8 cellular contexts compared by ENCODE assay signal in genomic region chr15:90594297-90594696, GRCh38.
DNase-seq lines count a peak whose midpoint lies in the region; ATAC-seq and TF ChIP-seq lines count a peak whose summit lies in the region.

No MANE protein-coding gene starts in this region.

- peak overlapping the region; percentile 76 for H2AFZ ChIP-seq in DND-41 (ENCODE audit: low read depth, low read length)

- peak overlapping the region; percentile 67 for H3K27ac Mint-ChIP-seq in dendritic cell treated with granulocyte-macrophage colony-stimulating factor and Interleukin-4, amounts not matched to agents 40 ng/mL and 50 ng/mL, for 4 days
- H3K27ac Mint-ChIP-seq in naive B cell, result peak overlapping the region; percentile 86 to 98 (median 97)
- peak overlapping the region; percentile 97 for H3K27ac Mint-ChIP-seq in stimulated activated naive CD8-positive, alpha-beta T cell treated with anti-CD3 and anti-CD28 coated beads, Interleukin-15, Interleukin-2, amounts not matched to agents 100 ng/mL and 50 ng/mL, for 24 hours

- no peaks in the 10 kb centered on the region for H4K20me1 ChIP-seq in DND-41 (ENCODE audit: insufficient read depth, low read length)

- TF ChIP-seq CTCF in DND-41 (IDR thresholded peaks at IDR 0.05; ENCODE audit: borderline replicate concordance, extremely low read depth, low read length, poor library complexity, severe bottlenecking), result no peak
- no peak for TF ChIP-seq CTCF in GM10266 (IDR thresholded peaks at IDR 0.05; ENCODE audit: control insufficient read depth, insufficient read depth, low read depth, missing control alignments)

- peak overlapping the region; percentile 50 for H3K9ac ChIP-seq in DND-41 (ENCODE audit: low read depth, low read length)

- peak overlapping the region; percentile 84 for H3K27ac ChIP-seq in DND-41 (ENCODE audit: low read length)

- DNase-seq in DND-41 (peak; percentile 83), HT-29 (ENCODE audit: low spot score) (peak; percentile 93), naive B cell (peak; percentile 81), GM10266 (ENCODE audit: extremely low spot score) (no peak), NCI-H1694 (lab: John Stamatoyannopoulos, UW) (no peak)
- peak; percentile 67 to 74 for DNase-seq in activated CD4-positive, alpha-beta T cell treated with anti-CD3 and anti-CD28 coated beads for 24 hours (ENCODE audit: low read depth in 2 of 2)

- peaks cover 12% of the 10 kb centered on the region for H3K36me3 Mint-ChIP-seq in dendritic cell treated with granulocyte-macrophage colony-stimulating factor and Interleukin-4, amounts not matched to agents 40 ng/mL and 50 ng/mL, for 4 days (ENCODE audit: low read depth)
- H3K36me3 Mint-ChIP-seq in naive B cell, result peaks cover 4 to 8% of the 10 kb centered on the region in 2 donors
- H3K36me3 Mint-ChIP-seq in stimulated activated naive CD8-positive, alpha-beta T cell treated with anti-CD3 and anti-CD28 coated beads, Interleukin-15, Interleukin-2, amounts not matched to agents 100 ng/mL and 50 ng/mL, for 24 hours (ENCODE audit: low read depth), result peaks cover 17% of the 10 kb centered on the region

- no peaks in the 10 kb centered on the region for H3K27me3 Mint-ChIP-seq in dendritic cell treated with granulocyte-macrophage colony-stimulating factor and Interleukin-4, amounts not matched to agents 40 ng/mL and 50 ng/mL, for 4 days
- no peaks in the 10 kb centered on the region for H3K27me3 Mint-ChIP-seq in naive B cell
- H3K27me3 Mint-ChIP-seq in stimulated activated naive CD8-positive, alpha-beta T cell treated with anti-CD3 and anti-CD28 coated beads, Interleukin-15, Interleukin-2, amounts not matched to agents 100 ng/mL and 50 ng/mL, for 24 hours, result no peaks in the 10 kb centered on the region

- no peaks in the 10 kb centered on the region for H3K9me3 ChIP-seq in DND-41 (ENCODE audit: insufficient read depth, low read length, severe bottlenecking)

- peaks cover 67% of the 10 kb centered on the region for H3K4me1 Mint-ChIP-seq in dendritic cell treated with granulocyte-macrophage colony-stimulating factor and Interleukin-4, amounts not matched to agents 40 ng/mL and 50 ng/mL, for 4 days (ENCODE audit: low read depth)
- peaks cover 61 to 86% (median 68%) of the 10 kb centered on the region in 3 donors for H3K4me1 Mint-ChIP-seq in naive B cell
- peaks cover 83% of the 10 kb centered on the region for H3K4me1 Mint-ChIP-seq in stimulated activated naive CD8-positive, alpha-beta T cell treated with anti-CD3 and anti-CD28 coated beads, Interleukin-15, Interleukin-2, amounts not matched to agents 100 ng/mL and 50 ng/mL, for 24 hours (ENCODE audit: low read depth)

- ATAC-seq in DND-41 (ENCODE audit: insufficient read depth, low read depth) (peak; percentile 95), naive B cell (ENCODE audit: low read depth in 2 of 2) (peak; percentile 81 to 85)

- H3K4me2 ChIP-seq in DND-41 (ENCODE audit: insufficient read depth, low read length), result peak overlapping the region; percentile 69

- H3K4me3 Mint-ChIP-seq in dendritic cell treated with granulocyte-macrophage colony-stimulating factor and Interleukin-4, amounts not matched to agents 40 ng/mL and 50 ng/mL, for 4 days, result peak overlapping the region; percentile 45
- peak overlapping the region; percentile 65 to 93 (median 87) for H3K4me3 Mint-ChIP-seq in naive B cell
- H3K4me3 Mint-ChIP-seq in stimulated activated naive CD8-positive, alpha-beta T cell treated with anti-CD3 and anti-CD28 coated beads, Interleukin-15, Interleukin-2, amounts not matched to agents 100 ng/mL and 50 ng/mL, for 24 hours, result peak overlapping the region; percentile 82

- no peaks in the 10 kb centered on the region for H3K9me3 Mint-ChIP-seq in dendritic cell treated with granulocyte-macrophage colony-stimulating factor and Interleukin-4, amounts not matched to agents 40 ng/mL and 50 ng/mL, for 4 days
- no peaks in the 10 kb centered on the region for H3K9me3 Mint-ChIP-seq in naive B cell
- no peaks in the 10 kb centered on the region for H3K9me3 Mint-ChIP-seq in stimulated activated naive CD8-positive, alpha-beta T cell treated with anti-CD3 and anti-CD28 coated beads, Interleukin-15, Interleukin-2, amounts not matched to agents 100 ng/mL and 50 ng/mL, for 24 hours

- peak overlapping the region in 1 of 2 experiments; percentile 42; a peak in 2 of 4 replicates for H3K4me3 ChIP-seq in DND-41 (ENCODE audit: low read depth in 1 of 2, low read length in 2 of 2)

- H3K27me3 ChIP-seq in DND-41 (ENCODE audit: insufficient read depth, low read length, poor library complexity), result no peaks in the 10 kb centered on the region

- intact Hi-C loops in dendritic cell treated with granulocyte-macrophage colony-stimulating factor and Interleukin-4, amounts not matched to agents 40 ng/mL and 50 ng/mL, for 4 days (cut with micrococcal nuclease), result loop anchor here (5.0 kb wide), 1 partner anchor 42 kb away; no protein-coding TSS in a partner anchor

- H3K79me2 ChIP-seq in DND-41 (ENCODE audit: insufficient read depth, low read length), result peaks cover 2% of the 10 kb centered on the region; the same call in 1 of the 2 replicates

- H3K4me1 ChIP-seq in DND-41 (ENCODE audit: insufficient read depth, low read length), result peaks cover 36% of the 10 kb centered on the region

- H3K36me3 ChIP-seq in DND-41 (ENCODE audit: insufficient read depth, low read length), result peaks cover 5% of the 10 kb centered on the region; the same call in 1 of the 2 replicates

Comparison
In these comparisons a context has a peak if more than half of its experiments do, and no peak if none do; other contexts are left out.
1. DNase-seq: peak in DND-41 (single experiment), HT-29 (single experiment), activated CD4-positive, alpha-beta T cell treated with anti-CD3 and anti-CD28 coated beads for 24 hours (2 of 2) and naive B cell (single experiment); none in GM10266 (single experiment) and NCI-H1694 (single experiment).
2. Peak in every context shown above with its lines, with median percentiles within 50 percentile points of each other: H3K27ac Mint-ChIP-seq and H3K4me3 Mint-ChIP-seq.